Comparison of ENCODE assay signal across 9 cellular contexts in genomic region chr1:114715952-114716303, GRCh38. TPM values are rescaled to one million over a fixed set of nuclear protein-coding genes. Genes with fewer than 3 reads are reported as not detected.
A peak's percentile ranks its signal among the peaks of the same experiment; 100 is the strongest.
DNase-seq lines count a peak whose midpoint lies in the region; ATAC-seq and TF ChIP-seq lines count a peak whose summit lies in the region.
"Had no signal": no experiment of that assay in that cellular context is flagged by ENCODE, and none has a peak within 500 bp of the region (broad histone marks: within the 10 kb centered on the region; RNA-seq: fewer than 3 reads in every experiment).

No MANE protein-coding gene starts in this region.

- TF ChIP-seq CTCF in GM12864 (IDR thresholded peaks at IDR 0.05; ENCODE audit: low read depth, low read length, missing control alignments) (no peak), coronary artery (IDR thresholded peaks at IDR 0.05) (no peak), natural killer cell (IDR thresholded peaks at IDR 0.05) (no peak)

- no peak for ATAC-seq in natural killer cell

- peaks cover 25% of the 10 kb centered on the region in 2 donors for H3K4me1 Mint-ChIP-seq in natural killer cell

- H3K27ac Mint-ChIP-seq in natural killer cell, result peak overlapping the region; percentile 98 to 99

- peaks cover 26% of the 10 kb centered on the region for H3K36me3 Mint-ChIP-seq in natural killer cell

- peak overlapping the region; percentile 97 for H3K4me3 Mint-ChIP-seq in natural killer cell

- no peak for DNase-seq in GM12864 (ENCODE audit: low read depth)
- DNase-seq in LHCN-M2 (ENCODE audit: low read depth), result peak; percentile 32
- no peak for DNase-seq in coronary artery (ENCODE audit: low spot score)
- DNase-seq in natural killer cell, result no peak
- no peak for DNase-seq in superior temporal gyrus (ENCODE audit: extremely low spot score)
- no peak for DNase-seq in NCI-H345 (lab: John Stamatoyannopoulos, UW)
- no peak for DNase-seq in ureter (ENCODE audit: low spot score)
- DNase-seq in NK-92 treated with Interleukin-12 subunit alpha and Interleukin-12 subunit beta, amount 100 ng/mL, for 24 hours (lab: John Stamatoyannopoulos, UW), result no peak

- peak overlapping the region; percentile 66 for H3K4me3 ChIP-seq in GM12864 (ENCODE audit: low read depth, low read length)
- peak overlapping the region; percentile 92 for H3K4me3 ChIP-seq in coronary artery

- H3K27ac ChIP-seq in coronary artery, result peak overlapping the region; percentile 90 to 92

- H3K9me3 Mint-ChIP-seq in natural killer cell, result no peaks in the 10 kb centered on the region

- intact Hi-C loops in natural killer cell (cut with micrococcal nuclease), result loop anchor here (1.0 to 2.0 kb wide), 5 partner anchors 41 to 369 kb away; partner anchors contain the start of genes BCAS2, CSDE1, DENND2C and SIKE1

- H3K27me3 Mint-ChIP-seq in natural killer cell (ENCODE audit: low read depth in 2 of 2), result no peaks in the 10 kb centered on the region

RNA-seq across cellular contexts. Expression of gene NRAS, which starts 0.6 kb away (rescaled TPM):
- total RNA-seq in LHCN-M2 (2014; rRNA removed), result 68.9 and 72.8 TPM in 2 replicates
- 21.7 TPM for polyA plus RNA-seq in LHCN-M2 (2012)
- total RNA-seq in natural killer cell, result 10 to 100 TPM; 41.1 to 45.7 (median 43.8) TPM
- 21.7 TPM for total RNA-seq in ureter

RNA-seq across cellular contexts. Expression of gene AMPD1, which starts 20.6 kb away (rescaled TPM):
- total RNA-seq in LHCN-M2 (2014; rRNA removed) (0.11 TPM in 1 of 2 replicates, not detected in the other), natural killer cell (not detected), ureter (0.86 TPM)
- polyA plus RNA-seq in LHCN-M2 (2012), result not detected
- total RNA-seq: T-helper 2 cell treated with Interferon-gamma antibody and Interleukin-4, amounts not matched to agents 100 ng/mL and 5 ng/mL, for 36 hours had no signal

RNA-seq across cellular contexts. Expression of gene CSDE1, which starts 41.9 kb away (rescaled TPM):
- total RNA-seq in LHCN-M2 (2014; rRNA removed), result 627 and 733 TPM in 2 replicates
- polyA plus RNA-seq in LHCN-M2 (2012), result 215 TPM
- total RNA-seq in natural killer cell, result 100 to 1,000 TPM; 461 to 473 (median 470) TPM
- total RNA-seq in ureter, result 612 TPM

RNA-seq across cellular contexts. Expression of gene DENND2C, which starts 46.1 kb away (rescaled TPM):
- total RNA-seq in LHCN-M2 (2014; rRNA removed) (4.1 and 4.6 TPM in 2 replicates), natural killer cell (1 to 10 TPM; 1.6 to 6.7 (median 1.7) TPM), ureter (8.4 TPM)
- polyA plus RNA-seq in LHCN-M2 (2012), result 1.1 TPM
